Comparison of ENCODE assay signal across 33 cellular contexts in the genomic region with DNA sequence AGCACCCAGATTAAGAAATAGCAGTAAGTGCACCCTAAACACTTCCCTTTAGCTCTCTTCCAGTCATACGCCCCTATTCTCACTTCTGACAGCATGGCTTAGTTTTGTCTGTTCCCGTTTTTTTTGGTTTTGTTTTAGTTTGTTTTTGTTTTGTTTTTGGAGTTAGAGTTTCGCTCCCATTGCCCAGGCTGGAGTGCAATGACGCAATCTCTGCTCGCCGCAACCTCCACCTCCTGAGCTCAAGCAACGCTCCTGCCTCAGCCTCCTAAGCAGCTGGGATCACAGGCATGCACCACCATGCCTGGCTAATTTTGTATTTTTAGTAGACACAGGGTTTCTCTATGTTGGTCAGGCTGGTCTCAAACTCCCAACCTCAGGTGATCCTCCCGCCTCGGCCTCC.
"Had no signal": no experiment of that assay in that cellular context is flagged by ENCODE, and none has a peak within 500 bp of the region (broad histone marks: within the 10 kb centered on the region; RNA-seq: fewer than 3 reads in every experiment).

No MANE protein-coding gene starts in this region.

- H3K27ac ChIP-seq: brain microvascular endothelial cell, SJSA1 had no signal

- H3K9me3 ChIP-seq: SK-N-SH had no signal

- DNase-seq: activated CD4-positive, alpha-beta memory T cell treated with anti-CD3 and anti-CD28 coated beads for 36 hours; activated CD4-positive, alpha-beta T cell treated with anti-CD3 and anti-CD28 coated beads for 4 hours; activated CD4-positive, alpha-beta T cell treated with anti-CD3 and anti-CD28 coated beads, Interleukin-2, amount 50 U/mL, for 1 hour; activated CD4-positive, CD25-positive, alpha-beta regulatory T cell treated with anti-CD3 and anti-CD28 coated beads, Interleukin-2, amount 50 U/mL, for 72 hours; activated CD8-positive, alpha-beta memory T cell treated with anti-CD3 and anti-CD28 coated beads, Interleukin-2, amount 50 U/mL, for 4 hours; activated effector memory CD4-positive, alpha-beta T cell treated with Interleukin-2 at 50 U/mL for 16 hours; activated naive CD4-positive, alpha-beta T cell treated with anti-CD3 and anti-CD28 coated beads, Interleukin-2, amount 10 ng/mL, durations not matched to agents 7 days and 5 days; activated T-cell treated with anti-CD3 and anti-CD28 coated beads for 4 hours; activated T-cell treated with anti-CD3 and anti-CD28 coated beads, Interleukin-2, amount 50 U/mL, for 48 hours; amniotic stem cell; aorta; brain microvascular endothelial cell; central memory CD4-positive, alpha-beta T cell; Karpas-422; KBM-7; MM.1S; NCI-H1092 treated with DMSO at 0.1 percent for 48 hours; NCI-H1417; NCI-H146; NCI-H187; NCI-H2029 treated with DMSO at 0.1 percent for 48 hours; NCI-H2107; NCI-H2171; NCI-H510A; NCI-H526; NCI-H748 treated with DMSO at 0.1 percent for 48 hours; NK-92 treated with Interleukin-12 subunit alpha and Interleukin-12 subunit beta, amount 100 ng/mL, for 24 hours; SHP77 treated with DMSO at 0.1 percent for 48 hours; SK-N-SH had no signal

- H3K27me3 ChIP-seq: brain microvascular endothelial cell, SJSA1 had no signal

- H3K36me3 ChIP-seq: brain microvascular endothelial cell, SJSA1 had no signal

- H3K4me1 ChIP-seq: SJSA1 had no signal

- H3K4me3 ChIP-seq: SJSA1 had no signal

- H3K4me2 ChIP-seq: SK-N-SH had no signal

- ATAC-seq: Panc1, WTC11 had no signal

- H3K9ac ChIP-seq: SK-N-SH had no signal

- FAIRE-seq: colon had no signal
